9 cellular contexts compared by ENCODE assay signal in genomic region chr6:1856381-1856780, GRCh38.
DNase-seq lines count a peak whose midpoint lies in the region; ATAC-seq and TF ChIP-seq lines count a peak whose summit lies in the region.
"Had no signal": no experiment of that assay in that cellular context is flagged by ENCODE, and none has a peak within 500 bp of the region (broad histone marks: within the 10 kb centered on the region; RNA-seq: fewer than 3 reads in every experiment).

No MANE protein-coding gene starts in this region.

- H3K27ac ChIP-seq in DND-41 (ENCODE audit: low read length) (peak overlapping the region; percentile 98), RWPE1 (no peak overlapping the region)
- H3K27ac ChIP-seq: HL-60 had no signal

- H3K27me3 ChIP-seq in DND-41 (ENCODE audit: insufficient read depth, low read length, poor library complexity), result no peaks in the 10 kb centered on the region

- H3K9me3 ChIP-seq in DND-41 (ENCODE audit: insufficient read depth, low read length, severe bottlenecking), result no peaks in the 10 kb centered on the region

- CTCF ChIA-PET in RWPE1 (lab: Yijun Ruan, JAX), result no interaction called here

- peak overlapping the region in 1 of 2 experiments; percentile 15; a peak in 1 of 4 replicates for H3K4me3 ChIP-seq in DND-41 (ENCODE audit: low read depth in 1 of 2, low read length in 2 of 2)

- POLR2A ChIA-PET in RWPE1 (lab: Yijun Ruan, JAX; ENCODE audit: low non-redundant PET), result no interaction called here

- H3K4me1 ChIP-seq in DND-41 (ENCODE audit: insufficient read depth, low read length), result peaks cover 48% of the 10 kb centered on the region

- ATAC-seq in DND-41 (ENCODE audit: insufficient read depth, low read depth), result peak; percentile 97
- ATAC-seq in GM21390 (IDR thresholded peaks at IDR 0.05; ENCODE audit: unreplicated experiment), result peak; percentile 85
- ATAC-seq in HG03521 (IDR thresholded peaks at IDR 0.05; ENCODE audit: unreplicated experiment), result peak; percentile 73

- no peaks in the 10 kb centered on the region for H4K20me1 ChIP-seq in DND-41 (ENCODE audit: insufficient read depth, low read length)

- H3K79me2 ChIP-seq in DND-41 (ENCODE audit: insufficient read depth, low read length), result no peaks in the 10 kb centered on the region

- no peaks in the 10 kb centered on the region for H3K36me3 ChIP-seq in DND-41 (ENCODE audit: insufficient read depth, low read length)

- TF ChIP-seq CTCF in DND-41 (IDR thresholded peaks at IDR 0.05; ENCODE audit: borderline replicate concordance, extremely low read depth, low read length, poor library complexity, severe bottlenecking), result peak; percentile 74
- TF ChIP-seq CTCF in RWPE1 (conservative IDR thresholded peaks at IDR 0.05; ENCODE audit: low read depth), result no peak

- DNase-seq in DND-41, result peak; percentile 94
- DNase-seq in SK-N-DZ (ENCODE audit: low spot score), result peak; percentile 56
- peak; percentile 88 for DNase-seq in renal cortical epithelial cell (ENCODE audit: low read depth)
- no peak for DNase-seq in OCI-M2 (lab: John Stamatoyannopoulos, UW; ENCODE audit: unreplicated experiment)
- no peak for DNase-seq in RWPE1 (ENCODE audit: low spot score)
- no peak for DNase-seq in activated naive CD4-positive, alpha-beta T cell (lab: John Stamatoyannopoulos, UW)

- H3K9ac ChIP-seq in DND-41 (ENCODE audit: low read depth, low read length), result peak overlapping the region; percentile 51

- peak overlapping the region; percentile 60; the same call in 1 of the 2 replicates for H2AFZ ChIP-seq in DND-41 (ENCODE audit: low read depth, low read length)

- peak overlapping the region; percentile 59 for H3K4me2 ChIP-seq in DND-41 (ENCODE audit: insufficient read depth, low read length)

Comparison
In these comparisons a context has a peak if more than half of its experiments do, and no peak if none do; other contexts are left out.
1. DNase-seq: peak in DND-41 (single experiment), SK-N-DZ (single experiment) and renal cortical epithelial cell (single experiment); none in OCI-M2 (single experiment), RWPE1 (single experiment) and activated naive CD4-positive, alpha-beta T cell (0 of 4).
2. Peak in every context shown above with its lines, with median percentiles within 50 percentile points of each other: ATAC-seq.